ENCODE assay signal across 29 cellular contexts in genomic region chr16:10694306-10694705, GRCh38. TPM values are rescaled to one million over a fixed set of nuclear protein-coding genes. Genes with fewer than 3 reads are reported as not detected.
A peak's percentile ranks its signal among the peaks of the same experiment; 100 is the strongest.
DNase-seq lines count a peak whose midpoint lies in the region; ATAC-seq, FAIRE-seq and TF ChIP-seq lines count a peak whose summit lies in the region.
"Had no signal": no experiment of that assay in that cellular context is flagged by ENCODE, and none has a peak within 500 bp of the region (broad histone marks: within the 10 kb centered on the region; RNA-seq: fewer than 3 reads in every experiment).

No MANE protein-coding gene starts in this region.

- no TSS peak for BruUV-seq in Panc1 (replicated peaks; lab: Mats Ljungman, UMichigan)
- BruUV-seq in HepG2 (replicated peaks; lab: Mats Ljungman, UMichigan) = no TSS peak

- H2AK5ac ChIP-seq in neuronal stem cell (ENCODE audit: low read depth, low read length) = peak overlapping the region; percentile 74

- 76% methylated on average over 21 of the region's 21 CpGs for WGBS in HepG2 (ENCODE audit: low lambda C conversion rate)
- WGBS in neuronal stem cell (ENCODE audit: extremely low coverage in 2 of 2, insufficient read length in 2 of 2, insufficient replicate concordance in 1 of 2), 2 donors = no CpG with 5 or more reads among the region's 21 CpGs
- WGBS in suprapubic skin = 92% methylated on average over 21 of the region's 21 CpGs

- peak overlapping the region; percentile 14 for H3K14ac ChIP-seq in neuronal stem cell (ENCODE audit: low read length)

- H2BK120ac ChIP-seq in neuronal stem cell (ENCODE audit: low read depth, low read length) = no peak overlapping the region

- H3K79me2 ChIP-seq in HepG2 (ENCODE audit: insufficient read depth, low read length) = no peaks in the 10 kb centered on the region

- no peak overlapping the region for H2BK15ac ChIP-seq in neuronal stem cell (ENCODE audit: low read length)

- TF ChIP-seq RAD21 in HepG2 (CRISPR knock-in tag; IDR thresholded peaks at IDR 0.05) = no peak

- ATAC-seq in Panc1 (0 out of 2 replicates have a peak, but pooled peaks have one; percentile 12), HepG2 (no peak; the same call in 2 of the 3 replicates), upper lobe of right lung (peak; percentile 36)
- ATAC-seq: A549 had no signal

- H2BK5ac ChIP-seq in neuronal stem cell (ENCODE audit: low read length) = no peak overlapping the region

- TF ChIP-seq EP300 in HepG2 (IDR thresholded peaks at IDR 0.05; ENCODE audit: low read depth in 2 of 2, low read length in 2 of 2) = no peak
- TF ChIP-seq EP300 in HepG2 (CRISPR knock-in tag; IDR thresholded peaks at IDR 0.05; ENCODE audit: borderline replicate concordance) = no peak
- TF ChIP-seq EP300 in suprapubic skin (IDR thresholded peaks at IDR 0.05) = no peak

- no peaks in the 10 kb centered on the region for H3K9me3 ChIP-seq in Panc1 (ENCODE audit: control insufficient read depth, insufficient read depth, low read depth, low read length)
- H3K9me3 ChIP-seq in HepG2 (ENCODE audit: low read length) = no peaks in the 10 kb centered on the region
- H3K9me3 ChIP-seq in neuronal stem cell (replicated peaks in 1 of 2; ENCODE audit: control insufficient read depth in 2 of 2, insufficient read depth in 1 of 2, low read depth in 1 of 2, low read length in 2 of 2) = no peaks in the 10 kb centered on the region
- no peaks in the 10 kb centered on the region for H3K9me3 ChIP-seq in upper lobe of right lung
- no peaks in the 10 kb centered on the region for H3K9me3 ChIP-seq in suprapubic skin
- H3K9me3 ChIP-seq: A549, BE2C, BLaER1 had no signal

- in situ Hi-C loops in Panc1 (cut with HindIII; ENCODE audit: low pct_unique_long_range_greater_than_20kb, low sequenced_read_pairs) = no loop called here
- in situ Hi-C loops in HepG2 (cut with HindIII; ENCODE audit: extremely low pct_ligation_motif_present, low pct_unique_long_range_greater_than_20kb) = no loop called here

- no peak overlapping the region for H2BK12ac ChIP-seq in neuronal stem cell (ENCODE audit: low read length)

- H3K9ac ChIP-seq in HepG2 (ENCODE audit: insufficient read depth, low read depth, low read length) (no peak overlapping the region), neuronal stem cell (ENCODE audit: low read depth, low read length, poor library complexity) (no peak overlapping the region)
- H3K9ac ChIP-seq: BLaER1 had no signal

- peak overlapping the region; percentile 15 for H3K18ac ChIP-seq in neuronal stem cell (ENCODE audit: low read length)

- H4K8ac ChIP-seq in neuronal stem cell (ENCODE audit: low read depth, low read length) = no peak overlapping the region

- H3K27me3 ChIP-seq in Panc1 (ENCODE audit: control insufficient read depth, insufficient read depth, low read length) = peaks cover 2% of the 10 kb centered on the region; the same call in 1 of the 2 replicates
- H3K27me3 ChIP-seq in HepG2 (ENCODE audit: control insufficient read depth in 1 of 2, insufficient read depth in 2 of 2, low read length in 2 of 2) = peaks cover 2 to 4% of the 10 kb centered on the region in 2 experiments; a peak in 3 of 5 replicates
- no peaks in the 10 kb centered on the region for H3K27me3 ChIP-seq in neuronal stem cell (ENCODE audit: control insufficient read depth in 3 of 3, insufficient read depth in 3 of 3, low read depth in 1 of 3, low read length in 3 of 3)
- H3K27me3 ChIP-seq in upper lobe of right lung = no peaks in the 10 kb centered on the region
- H3K27me3 ChIP-seq in suprapubic skin = no peaks in the 10 kb centered on the region
- H3K27me3 ChIP-seq: BE2C, BLaER1 had no signal

- no peak for TF ChIP-seq POLR2A in HepG2 (IDR thresholded peaks at IDR 0.05; ENCODE audit: insufficient read depth in 1 of 2, low read depth in 2 of 2, low read length in 2 of 2)
- no peak for TF ChIP-seq POLR2A in suprapubic skin (IDR thresholded peaks at IDR 0.05)

- H4K91ac ChIP-seq in neuronal stem cell (ENCODE audit: low read depth, low read length, poor library complexity) = no peak overlapping the region

- peaks cover 3% of the 10 kb centered on the region for H3K79me1 ChIP-seq in neuronal stem cell (ENCODE audit: low read depth, low read length)

- H2AFZ ChIP-seq in HepG2 (ENCODE audit: low read length) (no peak overlapping the region), neuronal stem cell (ENCODE audit: low read length) (peak overlapping the region; percentile 24)

- H3K4ac ChIP-seq in neuronal stem cell (ENCODE audit: low read length) = no peak overlapping the region

- H3K4me2 ChIP-seq in HepG2 (ENCODE audit: low read depth, low read length) (no peak overlapping the region), neuronal stem cell (ENCODE audit: insufficient read depth, low read length, poor library complexity, severe bottlenecking) (no peak overlapping the region)
- H3K4me2 ChIP-seq: A549, BLaER1 had no signal

- intact Hi-C loops in Panc1 (cut with micrococcal nuclease; ENCODE audit: unreplicated experiment) (no loop called here), HepG2 (cut with micrococcal nuclease; ENCODE audit: unreplicated experiment) (no loop called here), upper lobe of right lung (cut with DNase I) (no loop called here)

- no peak overlapping the region for H3K23ac ChIP-seq in neuronal stem cell (ENCODE audit: low read depth, low read length, poor library complexity)

- H4K20me1 ChIP-seq in HepG2 (ENCODE audit: insufficient read depth, low read length) = no peaks in the 10 kb centered on the region
- H4K20me1 ChIP-seq: BLaER1 had no signal

- CTCF ChIA-PET in Panc1 (lab: Charles Lee) (no interaction called here), HepG2 (lab: Yijun Ruan, JAX; ENCODE audit: low intra/inter-chr PET ratio, low total read pairs) (no interaction called here)

- FAIRE-seq in HepG2 (lab: Jason Lieb, UNC) = no peak
- FAIRE-seq: A549, GM12878, GM12892, GM18507 had no signal

- H3K27ac ChIP-seq in Panc1 (ENCODE audit: low read length) = no peak overlapping the region
- H3K27ac ChIP-seq in HepG2 (ENCODE audit: extremely low read length, insufficient read depth, low read length) = no peak overlapping the region
- no peak overlapping the region for H3K27ac ChIP-seq in neuronal stem cell (replicated peaks; ENCODE audit: low read length)
- H3K27ac ChIP-seq in upper lobe of right lung = no peak overlapping the region
- H3K27ac ChIP-seq in suprapubic skin = no peak overlapping the region
- H3K27ac ChIP-seq: 22Rv1, A549, BLaER1 had no signal

- H3K4me3 ChIP-seq in Panc1 (ENCODE audit: low read depth in 2 of 2, low read length in 2 of 2) = no peak overlapping the region
- no peak overlapping the region for H3K4me3 ChIP-seq in HepG2 (replicated peaks in 1 of 3; ENCODE audit: insufficient read depth in 1 of 3, low read depth in 2 of 3, low read length in 3 of 3)
- H3K4me3 ChIP-seq in neuronal stem cell (ENCODE audit: low read length in 2 of 2) = no peak overlapping the region
- H3K4me3 ChIP-seq in upper lobe of right lung = no peak overlapping the region
- no peak overlapping the region for H3K4me3 ChIP-seq in suprapubic skin
- H3K4me3 ChIP-seq: A549, BLaER1, GM12878 had no signal

- H3K4me1 ChIP-seq in Panc1 (ENCODE audit: control insufficient read depth, insufficient read depth, low read length) (no peaks in the 10 kb centered on the region), HepG2 (ENCODE audit: insufficient read depth, low read length) (peaks cover under 1% of the 10 kb centered on the region; the same call in 1 of the 2 replicates), neuronal stem cell (ENCODE audit: control insufficient read depth in 2 of 2, insufficient read depth in 1 of 2, low read depth in 1 of 2, low read length in 2 of 2) (no peaks in the 10 kb centered on the region), upper lobe of right lung (no peaks in the 10 kb centered on the region), suprapubic skin (no peaks in the 10 kb centered on the region)
- H3K4me1 ChIP-seq: A549, BE2C had no signal

- no peaks in the 10 kb centered on the region for H3K36me3 ChIP-seq in Panc1 (ENCODE audit: control insufficient read depth, insufficient read depth, low read length)
- no peaks in the 10 kb centered on the region for H3K36me3 ChIP-seq in HepG2 (replicated peaks in 1 of 2; ENCODE audit: control insufficient read depth in 1 of 2, insufficient read depth in 2 of 2, low read length in 2 of 2)
- no peaks in the 10 kb centered on the region for H3K36me3 ChIP-seq in neuronal stem cell (replicated peaks in 1 of 2; ENCODE audit: control insufficient read depth in 2 of 2, insufficient read depth in 2 of 2, low read length in 2 of 2)
- no peaks in the 10 kb centered on the region for H3K36me3 ChIP-seq in upper lobe of right lung
- no peaks in the 10 kb centered on the region for H3K36me3 ChIP-seq in suprapubic skin
- H3K36me3 ChIP-seq: BE2C, BLaER1 had no signal

- TF ChIP-seq CTCF in Panc1 (IDR thresholded peaks at IDR 0.05) (no peak), HepG2 (CRISPR knock-in tag; IDR thresholded peaks at IDR 0.05) (no peak), upper lobe of right lung (IDR thresholded peaks at IDR 0.05) (no peak), suprapubic skin (IDR thresholded peaks at IDR 0.05) (no peak)

- POLR2A ChIA-PET in Panc1 (lab: Charles Lee) (no interaction called here), HepG2 (lab: Yijun Ruan, JAX) (no interaction called here)

- DNase-seq in Panc1 (ENCODE audit: low read depth, low spot score) (no peak), HepG2 (ENCODE audit: low spot score) (no peak), neuronal stem cell (ENCODE audit: low spot score) (no peak), upper lobe of right lung (peak; percentile 60), suprapubic skin (ENCODE audit: low spot score in 2 of 2) (no peak), NOMO-1 treated with DMSO at 0.1 percent for 48 hours (lab: John Stamatoyannopoulos, UW; ENCODE audit: unreplicated experiment) (no peak)
- DNase-seq in activated CD4-positive, alpha-beta T cell treated with anti-CD3 and anti-CD28 coated beads for 4 hours = no peak
- DNase-seq: BE2C; C1 segment of cervical spinal cord; CD4-positive, alpha-beta memory T cell; CD4-positive, CD25-positive, alpha-beta regulatory T cell; CD8-positive, alpha-beta memory T cell; COR-L47; DMS 273 treated with DMSO at 0.1 percent for 48 hours; DMS153; DMS79; DND-41; EL; GDM1 had no signal

RNA-seq across cellular contexts. Expression of gene TEKT5, which starts 0.4 kb away (rescaled TPM):
- total RNA-seq in Panc1 (2021; ENCODE audit: unreplicated experiment) = not detected
- polyA plus RNA-seq in Panc1 (2012; ENCODE audit: insufficient read length) = not detected
- total RNA-seq in HepG2 (2016; rRNA removed; fragmentation: Illumina TruSeq; extraction: Trizol) = not detected in 2 replicates
- total RNA-seq in HepG2 (2016; cell fraction: cytosol; rRNA removed; fragmentation: Illumina TruSeq; extraction: Trizol; ENCODE audit: low read depth) = not detected in 2 replicates
- not detected in 2 replicates for total RNA-seq in HepG2 (2016; cell fraction: insoluble cytoplasmic fraction; rRNA removed; fragmentation: Illumina TruSeq; extraction: Trizol)
- not detected in 2 replicates for total RNA-seq in HepG2 (2016; cell fraction: membrane; rRNA removed; fragmentation: Illumina TruSeq; extraction: Trizol)
- total RNA-seq in HepG2 (2016; cell fraction: nucleus; rRNA removed; fragmentation: Illumina TruSeq; extraction: Trizol) = not detected in 2 replicates
- 0.16 and 0.25 TPM in 2 replicates for polyA plus RNA-seq in HepG2 (2011; rRNA removed)
- polyA plus RNA-seq in HepG2 (2011; cell fraction: cytosol; rRNA removed) = 0.08 TPM in 1 of 2 replicates, not detected in the other
- 0.12 and 0.16 TPM in 2 replicates for polyA plus RNA-seq in HepG2 (2011; cell fraction: nucleus; rRNA removed)
- 0.39 and 0.84 TPM in 2 replicates for polyA plus RNA-seq in HepG2 (2012)
- polyA plus RNA-seq in HepG2 (2016; cell fraction: cytosol; fragmentation: Illumina TruSeq; extraction: Trizol; ENCODE audit: low read depth) = not detected in 2 replicates
- not detected in 2 replicates for polyA plus RNA-seq in HepG2 (2016; cell fraction: insoluble cytoplasmic fraction; fragmentation: Illumina TruSeq; extraction: Trizol; ENCODE audit: low read depth)
- not detected in 2 replicates for polyA plus RNA-seq in HepG2 (2016; cell fraction: membrane; fragmentation: Illumina TruSeq; extraction: Trizol; ENCODE audit: low read depth)
- not detected in 2 replicates for polyA plus RNA-seq in HepG2 (2016; cell fraction: nucleus; fragmentation: Illumina TruSeq; extraction: Trizol; ENCODE audit: insufficient read depth, low read depth)
- not detected in 2 replicates for polyA minus RNA-seq in HepG2 (2011; rRNA and poly(A)+ RNA removed; ENCODE audit: low replicate concordance)
- polyA minus RNA-seq in HepG2 (2011; cell fraction: cytosol; rRNA and poly(A)+ RNA removed) = not detected in 2 replicates
- polyA minus RNA-seq in HepG2 (2011; cell fraction: nucleus; rRNA and poly(A)+ RNA removed) = 0.64 and 1.2 TPM in 2 replicates
- polyA plus RNA-seq in neuronal stem cell (2013, experiment 1 of 2) = 0.20 TPM
- 0.29 TPM for polyA plus RNA-seq in neuronal stem cell (2013, experiment 2 of 2)
- total RNA-seq in upper lobe of right lung = not detected
- 1 to 10 TPM in 1 of 4 donors, under 1 TPM in 1, not detected in 2; 0.64 to 2.3 TPM for total RNA-seq in suprapubic skin
- total RNA-seq: A172; CD4-positive, alpha-beta memory T cell; CD4-positive, CD25-positive, alpha-beta regulatory T cell; CD8-positive, alpha-beta memory T cell; Daoy; G401 had no signal
- polyA plus RNA-seq: CD14-positive monocyte; CD4-positive, alpha-beta memory T cell; CD8-positive, alpha-beta memory T cell had no signal

RNA-seq across cellular contexts. Expression of gene NUBP1, which starts 49.3 kb away (rescaled TPM):
- 27.5 TPM for total RNA-seq in Panc1 (2021; ENCODE audit: unreplicated experiment)
- polyA plus RNA-seq in Panc1 (2012; ENCODE audit: insufficient read length) = 33.3 TPM
- 70.4 and 85.8 TPM in 2 replicates for total RNA-seq in HepG2 (2016; rRNA removed; fragmentation: Illumina TruSeq; extraction: Trizol)
- 16.4 and 18.5 TPM in 2 replicates for total RNA-seq in HepG2 (2016; cell fraction: cytosol; rRNA removed; fragmentation: Illumina TruSeq; extraction: Trizol; ENCODE audit: low read depth)
- 72.4 and 82.8 TPM in 2 replicates for total RNA-seq in HepG2 (2016; cell fraction: insoluble cytoplasmic fraction; rRNA removed; fragmentation: Illumina TruSeq; extraction: Trizol)
- 22.6 and 30.6 TPM in 2 replicates for total RNA-seq in HepG2 (2016; cell fraction: membrane; rRNA removed; fragmentation: Illumina TruSeq; extraction: Trizol)
- total RNA-seq in HepG2 (2016; cell fraction: nucleus; rRNA removed; fragmentation: Illumina TruSeq; extraction: Trizol) = 19.6 and 33.1 TPM in 2 replicates
- 53.5 and 53.9 TPM in 2 replicates for polyA plus RNA-seq in HepG2 (2011; rRNA removed)
- 62.7 and 64.9 TPM in 2 replicates for polyA plus RNA-seq in HepG2 (2011; cell fraction: cytosol; rRNA removed)
- 24.6 and 28.0 TPM in 2 replicates for polyA plus RNA-seq in HepG2 (2011; cell fraction: nucleus; rRNA removed)
- polyA plus RNA-seq in HepG2 (2012) = 50.9 and 51.9 TPM in 2 replicates
- 11.7 and 13.3 TPM in 2 replicates for polyA plus RNA-seq in HepG2 (2016; cell fraction: cytosol; fragmentation: Illumina TruSeq; extraction: Trizol; ENCODE audit: low read depth)
- polyA plus RNA-seq in HepG2 (2016; cell fraction: insoluble cytoplasmic fraction; fragmentation: Illumina TruSeq; extraction: Trizol; ENCODE audit: low read depth) = 83.5 and 86.0 TPM in 2 replicates
- 23.4 and 24.0 TPM in 2 replicates for polyA plus RNA-seq in HepG2 (2016; cell fraction: membrane; fragmentation: Illumina TruSeq; extraction: Trizol; ENCODE audit: low read depth)
- 45.2 and 55.4 TPM in 2 replicates for polyA plus RNA-seq in HepG2 (2016; cell fraction: nucleus; fragmentation: Illumina TruSeq; extraction: Trizol; ENCODE audit: insufficient read depth, low read depth)
- polyA minus RNA-seq in HepG2 (2011; rRNA and poly(A)+ RNA removed; ENCODE audit: low replicate concordance) = 26.5 and 26.6 TPM in 2 replicates
- 21.1 and 23.4 TPM in 2 replicates for polyA minus RNA-seq in HepG2 (2011; cell fraction: cytosol; rRNA and poly(A)+ RNA removed)
- polyA minus RNA-seq in HepG2 (2011; cell fraction: nucleus; rRNA and poly(A)+ RNA removed) = 14.0 and 17.6 TPM in 2 replicates
- 31.9 TPM for polyA plus RNA-seq in neuronal stem cell (2013, experiment 1 of 2)
- polyA plus RNA-seq in neuronal stem cell (2013, experiment 2 of 2) = 27.7 TPM
- total RNA-seq in upper lobe of right lung = 33.7 TPM
- total RNA-seq in suprapubic skin = 10 to 100 TPM; 12.2 to 19.2 (median 16.3) TPM
